ENCODE assay signal across 2 cellular contexts in the genomic region with DNA sequence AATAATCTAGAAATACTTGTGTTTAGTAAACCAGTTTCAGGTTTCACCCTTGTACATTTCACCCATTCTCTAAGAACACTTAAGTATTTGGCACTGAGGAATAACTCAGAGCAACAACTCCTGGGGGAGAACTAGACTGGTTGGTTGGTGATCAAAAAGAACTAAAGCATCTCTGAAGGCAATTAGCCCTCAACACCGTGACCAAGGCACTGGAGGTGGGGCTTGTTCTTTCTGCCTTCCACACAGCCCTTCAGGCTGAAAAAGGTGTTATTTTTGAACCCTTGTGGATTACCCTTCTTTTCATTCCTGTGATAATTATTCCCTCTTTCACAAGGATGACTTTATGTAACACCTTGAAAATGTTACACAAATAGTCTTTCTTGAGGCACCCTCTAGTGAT. TPM values are rescaled to one million over a fixed set of nuclear protein-coding genes. Genes with fewer than 3 reads are reported as not detected.
"Had no signal": no experiment of that assay in that cellular context is flagged by ENCODE, and none has a peak within 500 bp of the region (broad histone marks: within the 10 kb centered on the region; RNA-seq: fewer than 3 reads in every experiment).

No MANE protein-coding gene starts in this region.

RNA-seq across cellular contexts. Expression of gene ANKRD18A, which starts 44.2 kb away (rescaled TPM):
- total RNA-seq: RPMI7951, SJSA1 had no signal
